ENCODE assay signal across 21 cellular contexts in genomic region chr12:2211119-2211518, GRCh38.
DNase-seq lines count a peak whose midpoint lies in the region; ATAC-seq and TF ChIP-seq lines count a peak whose summit lies in the region.
"Had no signal": no experiment of that assay in that cellular context is flagged by ENCODE, and none has a peak within 500 bp of the region (broad histone marks: within the 10 kb centered on the region; RNA-seq: fewer than 3 reads in every experiment).

No MANE protein-coding gene starts in this region.

- TF ChIP-seq CTCF in cardiac muscle cell (IDR thresholded peaks at IDR 0.05; ENCODE audit: low read depth, low read length) (no peak), coronary artery (IDR thresholded peaks at IDR 0.05) (no peak), neural progenitor cell (IDR thresholded peaks at IDR 0.05) (no peak), sigmoid colon (IDR thresholded peaks at IDR 0.05) (no peak)

- no peak for TF ChIP-seq POLR2A in sigmoid colon (IDR thresholded peaks at IDR 0.05)

- DNase-seq in cardiac muscle cell (ENCODE audit: low read depth in 1 of 2, low spot score in 1 of 2), result no peak
- no peak for DNase-seq in left cardiac atrium
- peak; percentile 62 for DNase-seq in coronary artery (ENCODE audit: low spot score)
- no peak for DNase-seq in neural progenitor cell (ENCODE audit: low spot score)
- DNase-seq in sigmoid colon, result no peak
- DNase-seq in T-helper 9 cell, result no peak
- no peak for DNase-seq in COR-L47 (lab: John Stamatoyannopoulos, UW)
- DNase-seq: BE2C; C1 segment of cervical spinal cord; Caco-2; Calu3; CD4-positive, alpha-beta memory T cell; CD4-positive, CD25-positive, alpha-beta regulatory T cell; CD8-positive, alpha-beta memory T cell; DMS79 treated with DMSO at 0.1 percent for 48 hours; GF-D8 had no signal

- peak overlapping the region; percentile 30 for H3K27ac Mint-ChIP-seq in neural progenitor cell
- H3K27ac Mint-ChIP-seq: CD14-positive monocyte; CD4-positive, alpha-beta memory T cell; CD4-positive, CD25-positive, alpha-beta regulatory T cell had no signal

- intact Hi-C loops in left cardiac atrium (cut with DNase I) (no loop called here), sigmoid colon (cut with DNase I) (no loop called here)

- H3K4me1 ChIP-seq in cardiac muscle cell (ENCODE audit: low read depth), result peaks cover 55% of the 10 kb centered on the region
- H3K4me1 ChIP-seq in neural progenitor cell, result peaks cover 11% of the 10 kb centered on the region
- peaks cover 0 to 87% (median 71%) of the 10 kb centered on the region in 4 donors for H3K4me1 ChIP-seq in sigmoid colon
- H3K4me1 ChIP-seq: A549 had no signal

- H3K9ac ChIP-seq in neural progenitor cell, result no peak overlapping the region
- H3K9ac ChIP-seq: BLaER1 had no signal

- H3K9me3 Mint-ChIP-seq in neural progenitor cell, result no peaks in the 10 kb centered on the region
- H3K9me3 Mint-ChIP-seq: CD8-positive, alpha-beta memory T cell had no signal

- H3K4me3 ChIP-seq in cardiac muscle cell (no peak overlapping the region), coronary artery (no peak overlapping the region), neural progenitor cell (no peak overlapping the region), sigmoid colon (no peak overlapping the region)
- H3K4me3 ChIP-seq: A549, BLaER1 had no signal

- ATAC-seq in left cardiac atrium (no peak), GM19397 (IDR thresholded peaks at IDR 0.05; ENCODE audit: unreplicated experiment) (no peak)
- ATAC-seq: A549 had no signal

- H3F3A ChIP-seq in neural progenitor cell (ENCODE audit: low read depth), result no peaks in the 10 kb centered on the region

- peaks cover 7% of the 10 kb centered on the region for H3K27me3 Mint-ChIP-seq in neural progenitor cell (ENCODE audit: insufficient read depth, low read depth)

- no peak overlapping the region for H3K4me2 ChIP-seq in neural progenitor cell
- H3K4me2 ChIP-seq: A549 had no signal

- no peak overlapping the region for H2AFZ ChIP-seq in neural progenitor cell (replicated peaks)

- H3K79me2 ChIP-seq in neural progenitor cell (ENCODE audit: low read depth), result no peaks in the 10 kb centered on the region

- H3K27me3 ChIP-seq in cardiac muscle cell (no peaks in the 10 kb centered on the region), neural progenitor cell (no peaks in the 10 kb centered on the region), sigmoid colon (no peaks in the 10 kb centered on the region)
- H3K27me3 ChIP-seq: BLaER1 had no signal

- H3K9me3 ChIP-seq in cardiac muscle cell (ENCODE audit: low read depth), result no peaks in the 10 kb centered on the region
- no peaks in the 10 kb centered on the region for H3K9me3 ChIP-seq in neural progenitor cell (ENCODE audit: low read depth)
- H3K9me3 ChIP-seq in sigmoid colon, result no peaks in the 10 kb centered on the region
- H3K9me3 ChIP-seq: A549, BE2C, BLaER1, Caco-2 had no signal

- H3K4me3 Mint-ChIP-seq in neural progenitor cell, result no peak overlapping the region
- H3K4me3 Mint-ChIP-seq: CD14-positive monocyte; CD4-positive, alpha-beta memory T cell; CD4-positive, CD25-positive, alpha-beta regulatory T cell; CD8-positive, alpha-beta memory T cell had no signal

- H3K36me3 Mint-ChIP-seq in neural progenitor cell, result no peaks in the 10 kb centered on the region
- H3K36me3 Mint-ChIP-seq: CD14-positive monocyte; CD4-positive, alpha-beta memory T cell; CD4-positive, CD25-positive, alpha-beta regulatory T cell; CD8-positive, alpha-beta memory T cell had no signal

- 91 to 92% methylated on average over 3 of the region's 3 CpGs for WGBS in sigmoid colon, 2 donors

- H3K36me3 ChIP-seq in cardiac muscle cell, result no peaks in the 10 kb centered on the region
- H3K36me3 ChIP-seq in neural progenitor cell, result no peaks in the 10 kb centered on the region
- H3K36me3 ChIP-seq in sigmoid colon, result peaks cover 0 to 4% (median 0%) of the 10 kb centered on the region in 4 donors
- H3K36me3 ChIP-seq: BE2C, BLaER1 had no signal

- no peaks in the 10 kb centered on the region for H4K20me1 ChIP-seq in neural progenitor cell (ENCODE audit: low read depth)
- H4K20me1 ChIP-seq: BLaER1 had no signal

- TF ChIP-seq EP300 in sigmoid colon (IDR thresholded peaks at IDR 0.05), result no peak

- H3K27ac ChIP-seq in cardiac muscle cell (peak overlapping the region; percentile 35), coronary artery (no peak overlapping the region), neural progenitor cell (no peak overlapping the region), sigmoid colon (peak overlapping the region in 3 of 4 donors; percentile 74 to 92 (median 78))
- H3K27ac ChIP-seq: 22Rv1, A549, BLaER1 had no signal

- H3K4me1 Mint-ChIP-seq in neural progenitor cell, result peaks cover 22% of the 10 kb centered on the region
- H3K4me1 Mint-ChIP-seq: CD4-positive, alpha-beta memory T cell; CD4-positive, CD25-positive, alpha-beta regulatory T cell; CD8-positive, alpha-beta memory T cell had no signal

Comparison
In these comparisons a context has a peak if more than half of its experiments do, and no peak if none do; other contexts are left out.
1. H3K27ac ChIP-seq: peak in cardiac muscle cell (single experiment) and sigmoid colon (3 of 4); none in coronary artery (0 of 2) and neural progenitor cell (single experiment).